1 cellular context compared by ENCODE assay signal in genomic region chr1:175842545-175842944, GRCh38.
TF ChIP-seq lines count a peak whose summit lies in the region.

No MANE protein-coding gene starts in this region.

TF ChIP-seq in GM23338, 12 proteins besides CTCF, POLR2A, EP300 and RAD21 (continued from another document):
- TF ChIP-seq REST (IDR thresholded peaks at IDR 0.05; ENCODE audit: unreplicated experiment) (no peak), EZH2 (IDR thresholded peaks at IDR 0.05; ENCODE audit: low read depth, unreplicated experiment) (no peak), CREB1 (CRISPR knock-in tag; IDR thresholded peaks at IDR 0.05; ENCODE audit: low read depth) (no peak), ZNF462 (CRISPR knock-in tag; IDR thresholded peaks at IDR 0.05) (no peak)
